Comparison of ENCODE assay signal across 28 cellular contexts in the genomic region with DNA sequence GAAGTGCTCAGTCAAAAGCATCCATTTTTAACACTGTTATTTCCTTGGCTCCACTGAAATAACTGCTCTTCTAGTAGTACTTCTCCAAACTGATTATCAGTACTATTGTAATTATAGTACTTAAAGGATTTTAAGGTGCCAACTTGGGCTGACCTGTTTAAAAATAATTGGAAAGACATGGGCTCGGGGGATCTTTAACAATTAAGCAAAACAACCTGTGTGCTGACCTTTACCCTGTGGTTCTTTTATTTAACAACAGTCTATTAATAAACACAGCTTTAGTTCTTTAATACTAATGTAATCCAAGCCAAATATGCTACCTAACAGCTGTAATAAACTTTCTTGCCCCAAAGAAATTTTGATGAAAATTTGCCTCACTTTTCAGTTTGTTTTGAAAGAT. TPM values are rescaled to one million over a fixed set of nuclear protein-coding genes. Genes with fewer than 3 reads are reported as not detected.
DNase-seq lines count a peak whose midpoint lies in the region; ATAC-seq, FAIRE-seq and TF ChIP-seq lines count a peak whose summit lies in the region.
"Had no signal": no experiment of that assay in that cellular context is flagged by ENCODE, and none has a peak within 500 bp of the region (broad histone marks: within the 10 kb centered on the region; RNA-seq: fewer than 3 reads in every experiment).

No MANE protein-coding gene starts in this region.

- WGBS in liver, result 29% methylated on average over 1 of the region's 1 CpG
- 0% methylated on average over 1 of the region's 1 CpG for WGBS in HepG2 (ENCODE audit: low lambda C conversion rate)

- H3K4me1 ChIP-seq in liver (ENCODE audit: control insufficient read depth in 4 of 4, insufficient read depth in 4 of 4, low read length in 3 of 4) (peaks cover 0 to 2% (median 0%) of the 10 kb centered on the region in 4 donors), HepG2 (ENCODE audit: insufficient read depth, low read length) (peaks cover 12% of the 10 kb centered on the region), kidney (ENCODE audit: control insufficient read depth in 1 of 2, insufficient read depth in 1 of 2, low read depth in 1 of 2, low read length in 2 of 2) (no peaks in the 10 kb centered on the region)
- H3K4me1 ChIP-seq: BE2C, BLaER1 had no signal

- H3K9me3 Mint-ChIP-seq in progenitor cell of endocrine pancreas (ENCODE audit: low read depth), result no peaks in the 10 kb centered on the region
- H3K9me3 Mint-ChIP-seq: CD14-positive monocyte; CD4-positive, alpha-beta memory T cell; CD8-positive, alpha-beta memory T cell had no signal

- TF ChIP-seq RAD21 in liver (IDR thresholded peaks at IDR 0.05) (no peak), HepG2 (CRISPR knock-in tag; IDR thresholded peaks at IDR 0.05) (no peak)

- no peak overlapping the region for H3K4me3 Mint-ChIP-seq in progenitor cell of endocrine pancreas (ENCODE audit: low read depth)
- H3K4me3 Mint-ChIP-seq: CD14-positive monocyte; CD4-positive, alpha-beta memory T cell; CD4-positive, CD25-positive, alpha-beta regulatory T cell; CD8-positive, alpha-beta memory T cell had no signal

- TF ChIP-seq EP300 in HepG2 (IDR thresholded peaks at IDR 0.05; ENCODE audit: low read depth in 2 of 2, low read length in 2 of 2) (no peak), HepG2 (CRISPR knock-in tag; IDR thresholded peaks at IDR 0.05; ENCODE audit: borderline replicate concordance) (no peak)

- no peak overlapping the region for H3K9ac ChIP-seq in liver (ENCODE audit: low read depth in 1 of 2, low read length in 2 of 2)
- no peak overlapping the region for H3K9ac ChIP-seq in HepG2 (ENCODE audit: insufficient read depth, low read depth, low read length)
- no peak overlapping the region for H3K9ac ChIP-seq in kidney (ENCODE audit: low read length in 2 of 2)
- H3K9ac ChIP-seq: BLaER1 had no signal

- H3K79me2 ChIP-seq in HepG2 (ENCODE audit: insufficient read depth, low read length), result no peaks in the 10 kb centered on the region

- H3K27me3 Mint-ChIP-seq in progenitor cell of endocrine pancreas, result no peaks in the 10 kb centered on the region

- H3K36me3 ChIP-seq in liver (ENCODE audit: control insufficient read depth in 4 of 4, insufficient read depth in 3 of 4, low read depth in 1 of 4, low read length in 3 of 4) (no peaks in the 10 kb centered on the region), HepG2 (replicated peaks in 1 of 2; ENCODE audit: control insufficient read depth in 1 of 2, insufficient read depth in 2 of 2, low read length in 2 of 2) (no peaks in the 10 kb centered on the region), kidney (ENCODE audit: control insufficient read depth in 1 of 2, insufficient read depth in 2 of 2, low read length in 2 of 2) (no peaks in the 10 kb centered on the region)
- H3K36me3 ChIP-seq: BE2C, BLaER1 had no signal

- intact Hi-C loops in HepG2 (cut with micrococcal nuclease; ENCODE audit: unreplicated experiment), result no loop called here
- intact Hi-C loops in kidney (cut with DNase I), result no loop called here

- no peak for FAIRE-seq in HepG2 (lab: Jason Lieb, UNC)
- peak; percentile 8 for FAIRE-seq in kidney (lab: Jason Lieb, UNC)
- FAIRE-seq: A204.1, GM12878, GM12892, GM18507 had no signal

- TF ChIP-seq CTCF in liver (IDR thresholded peaks at IDR 0.05; ENCODE audit: low read depth, low read length, missing input control) (no peak), HepG2 (CRISPR knock-in tag; IDR thresholded peaks at IDR 0.05) (no peak), kidney (IDR thresholded peaks at IDR 0.05; ENCODE audit: borderline replicate concordance, extremely low read depth, insufficient read depth) (no peak), progenitor cell of endocrine pancreas (IDR thresholded peaks at IDR 0.05; ENCODE audit: unreplicated experiment) (no peak)

- no peaks in the 10 kb centered on the region for H3K27me3 ChIP-seq in liver (ENCODE audit: control insufficient read depth in 4 of 4, insufficient read depth in 4 of 4, low read length in 3 of 4)
- 0 out of 5 replicates have a peak, but pooled peaks cover 1 to 4% of the 10 kb centered on the region in 2 experiments for H3K27me3 ChIP-seq in HepG2 (ENCODE audit: control insufficient read depth in 1 of 2, insufficient read depth in 2 of 2, low read length in 2 of 2)
- H3K27me3 ChIP-seq: BLaER1 had no signal

- no peak overlapping the region for H3K4me2 ChIP-seq in HepG2 (ENCODE audit: low read depth, low read length)
- H3K4me2 ChIP-seq: BLaER1 had no signal

- no TSS peak for BruUV-seq in HepG2 (replicated peaks; lab: Mats Ljungman, UMichigan)

- peaks cover 4% of the 10 kb centered on the region for H3K4me1 Mint-ChIP-seq in progenitor cell of endocrine pancreas (ENCODE audit: low read depth)
- H3K4me1 Mint-ChIP-seq: CD14-positive monocyte; CD4-positive, alpha-beta memory T cell; CD4-positive, CD25-positive, alpha-beta regulatory T cell; CD8-positive, alpha-beta memory T cell had no signal

- no peak overlapping the region for H2AFZ ChIP-seq in HepG2 (ENCODE audit: low read length)

- POLR2A ChIA-PET in HepG2 (lab: Yijun Ruan, JAX), result no interaction called here

- no peaks in the 10 kb centered on the region for H4K20me1 ChIP-seq in HepG2 (ENCODE audit: insufficient read depth, low read length)
- H4K20me1 ChIP-seq: BLaER1 had no signal

- DNase-seq in HepG2 (ENCODE audit: low spot score), result no peak
- DNase-seq in dermis blood vessel endothelial cell, result peak; percentile 60
- no peak for DNase-seq in kidney
- DNase-seq in progenitor cell of endocrine pancreas (ENCODE audit: low spot score, unreplicated experiment), result no peak
- DNase-seq in anterior cingulate cortex (lab: John Stamatoyannopoulos, UW), result no peak
- DNase-seq in HT-29 (ENCODE audit: low spot score), result no peak
- DNase-seq: 8988T; ACHN; BE2C; C1 segment of cervical spinal cord; CD4-positive, alpha-beta memory T cell; CD4-positive, CD25-positive, alpha-beta regulatory T cell; CD8-positive, alpha-beta memory T cell; COR-L47; DMS 273 treated with DMSO at 0.1 percent for 48 hours; DMS153; DMS53; DMS79; DND-41; EL; GDM1 had no signal

- no peak overlapping the region for H3K4me3 ChIP-seq in liver (ENCODE audit: low read depth in 1 of 3, low read length in 3 of 3)
- no peak overlapping the region for H3K4me3 ChIP-seq in HepG2 (replicated peaks in 1 of 3; ENCODE audit: insufficient read depth in 1 of 3, low read depth in 2 of 3, low read length in 3 of 3)
- H3K4me3 ChIP-seq in kidney (ENCODE audit: low read length in 2 of 2), result no peak overlapping the region
- H3K4me3 ChIP-seq: BLaER1, GM12878 had no signal

- in situ Hi-C loops in HepG2 (cut with HindIII; ENCODE audit: extremely low pct_ligation_motif_present, low pct_unique_long_range_greater_than_20kb), result no loop called here

- ATAC-seq in HepG2, result no peak
- ATAC-seq: GM12878 had no signal

- H3K27ac Mint-ChIP-seq in progenitor cell of endocrine pancreas, result no peak overlapping the region
- H3K27ac Mint-ChIP-seq: CD14-positive monocyte; CD4-positive, alpha-beta memory T cell; CD4-positive, CD25-positive, alpha-beta regulatory T cell; CD8-positive, alpha-beta memory T cell had no signal

- H3K36me3 Mint-ChIP-seq in progenitor cell of endocrine pancreas (ENCODE audit: insufficient read depth), result no peaks in the 10 kb centered on the region
- H3K36me3 Mint-ChIP-seq: CD4-positive, alpha-beta memory T cell; CD4-positive, CD25-positive, alpha-beta regulatory T cell; CD8-positive, alpha-beta memory T cell had no signal

- no peaks in the 10 kb centered on the region for H3K9me3 ChIP-seq in liver (ENCODE audit: control insufficient read depth in 4 of 4, low read length in 3 of 4)
- no peaks in the 10 kb centered on the region for H3K9me3 ChIP-seq in HepG2 (ENCODE audit: low read length)
- H3K9me3 ChIP-seq in kidney (ENCODE audit: control insufficient read depth in 1 of 2, low read length in 2 of 2), result no peaks in the 10 kb centered on the region
- H3K9me3 ChIP-seq: BE2C, BLaER1 had no signal

- TF ChIP-seq POLR2A in HepG2 (IDR thresholded peaks at IDR 0.05; ENCODE audit: insufficient read depth in 1 of 2, low read depth in 2 of 2, low read length in 2 of 2), result no peak

- H3K27ac ChIP-seq in liver (ENCODE audit: low read depth in 1 of 2, low read length in 2 of 2), result no peak overlapping the region
- no peak overlapping the region for H3K27ac ChIP-seq in HepG2 (ENCODE audit: extremely low read length, insufficient read depth, low read length)
- no peak overlapping the region for H3K27ac ChIP-seq in kidney (ENCODE audit: low read depth in 2 of 2, low read length in 2 of 2)
- H3K27ac ChIP-seq: BLaER1 had no signal

- CTCF ChIA-PET in HepG2 (lab: Yijun Ruan, JAX; ENCODE audit: low intra/inter-chr PET ratio, low total read pairs), result no interaction called here

TF ChIP-seq in HepG2, 621 proteins besides CTCF, POLR2A, EP300 and RAD21 (continues in another document):
- TF ChIP-seq KLF9 (CRISPR knock-in tag; IDR thresholded peaks at IDR 0.05; ENCODE audit: low read depth), result no peak

RNA-seq across cellular contexts. Expression of gene ITPRID2, which starts 6.9 kb away (rescaled TPM):
- total RNA-seq in liver, result 100 to 1,000 TPM in 1 of 2 donors, 10 to 100 TPM in 1; 65.3 to 145 TPM
- polyA plus RNA-seq in liver, result 10 to 100 TPM; 31.2 to 44.9 TPM
- total RNA-seq in HepG2 (2016; rRNA removed; fragmentation: Illumina TruSeq; extraction: Trizol), result 61.4 and 62.3 TPM in 2 replicates
- 20.6 and 24.7 TPM in 2 replicates for total RNA-seq in HepG2 (2016; cell fraction: cytosol; rRNA removed; fragmentation: Illumina TruSeq; extraction: Trizol; ENCODE audit: low read depth)
- total RNA-seq in HepG2 (2016; cell fraction: insoluble cytoplasmic fraction; rRNA removed; fragmentation: Illumina TruSeq; extraction: Trizol), result 58.6 TPM in 2 replicates
- total RNA-seq in HepG2 (2016; cell fraction: membrane; rRNA removed; fragmentation: Illumina TruSeq; extraction: Trizol), result 55.8 and 67.6 TPM in 2 replicates
- 88.9 and 104 TPM in 2 replicates for total RNA-seq in HepG2 (2016; cell fraction: nucleus; rRNA removed; fragmentation: Illumina TruSeq; extraction: Trizol)
- 35.3 and 44.8 TPM in 2 replicates for polyA plus RNA-seq in HepG2 (2011; rRNA removed)
- 18.4 and 22.5 TPM in 2 replicates for polyA plus RNA-seq in HepG2 (2011; cell fraction: cytosol; rRNA removed)
- 53.6 and 55.5 TPM in 2 replicates for polyA plus RNA-seq in HepG2 (2011; cell fraction: nucleus; rRNA removed)
- 46.5 and 98.8 TPM in 2 replicates for polyA plus RNA-seq in HepG2 (2012)
- polyA plus RNA-seq in HepG2 (2016; cell fraction: cytosol; fragmentation: Illumina TruSeq; extraction: Trizol; ENCODE audit: low read depth), result 11.8 and 15.3 TPM in 2 replicates
- polyA plus RNA-seq in HepG2 (2016; cell fraction: insoluble cytoplasmic fraction; fragmentation: Illumina TruSeq; extraction: Trizol; ENCODE audit: low read depth), result 41.0 and 41.5 TPM in 2 replicates
- polyA plus RNA-seq in HepG2 (2016; cell fraction: membrane; fragmentation: Illumina TruSeq; extraction: Trizol; ENCODE audit: low read depth), result 30.8 and 35.3 TPM in 2 replicates
- polyA plus RNA-seq in HepG2 (2016; cell fraction: nucleus; fragmentation: Illumina TruSeq; extraction: Trizol; ENCODE audit: insufficient read depth, low read depth), result 84.9 and 97.5 TPM in 2 replicates
- 41.9 and 108 TPM in 2 replicates for polyA minus RNA-seq in HepG2 (2011; rRNA and poly(A)+ RNA removed; ENCODE audit: low replicate concordance)
- 29.6 and 32.2 TPM in 2 replicates for polyA minus RNA-seq in HepG2 (2011; cell fraction: cytosol; rRNA and poly(A)+ RNA removed)
- 110 and 150 TPM in 2 replicates for polyA minus RNA-seq in HepG2 (2011; cell fraction: nucleus; rRNA and poly(A)+ RNA removed)
- 191 and 211 TPM in 2 replicates for total RNA-seq in dermis blood vessel endothelial cell
- 191 TPM for total RNA-seq in kidney
- 29.9 TPM for polyA plus RNA-seq in kidney (ENCODE audit: insufficient read depth, low read depth, low replicate concordance)
- total RNA-seq in progenitor cell of endocrine pancreas, result 64.4 and 69.7 TPM in 2 replicates
- total RNA-seq in HT-29 (2014; rRNA removed; shearing (Covaris generic)), result 89.8 and 109 TPM in 2 replicates
